36 cellular contexts compared by ENCODE assay signal in the genomic region with DNA sequence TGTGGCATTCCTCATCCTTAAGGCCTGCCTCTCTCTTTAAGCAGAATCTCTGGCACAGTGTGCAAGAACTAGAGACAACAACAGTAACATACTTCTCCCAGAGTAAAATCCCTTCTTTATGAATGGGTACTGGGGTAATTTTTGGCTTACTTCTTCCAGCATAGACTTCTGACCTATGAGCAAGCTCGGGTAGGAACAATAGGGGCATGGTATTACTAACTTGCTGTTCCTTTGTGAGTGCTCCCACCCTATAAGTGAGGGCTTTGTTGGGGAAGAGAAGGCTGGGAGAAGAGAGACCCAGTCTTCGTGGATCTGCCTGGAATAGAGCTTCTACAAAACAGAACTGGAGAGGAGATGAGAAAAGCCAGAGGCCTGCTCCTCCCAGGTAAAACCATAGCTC. TPM values are rescaled to one million over a fixed set of nuclear protein-coding genes. Genes with fewer than 3 reads are reported as not detected.
"Had no signal": no experiment of that assay in that cellular context is flagged by ENCODE, and none has a peak within 500 bp of the region (broad histone marks: within the 10 kb centered on the region; RNA-seq: fewer than 3 reads in every experiment).

No MANE protein-coding gene starts in this region.

- H3K9me3 ChIP-seq: left ventricle myocardium inferior, mucosa of descending colon, pancreas, psoas muscle, right atrium auricular region, right lobe of liver, tibial nerve, uterus had no signal

- DNase-seq: immature natural killer cell; kidney; left colon; left ventricle myocardium inferior; midbrain; mucosa of descending colon; naive thymus-derived CD4-positive, alpha-beta T cell; nucleus accumbens; pancreas; psoas muscle; right lobe of liver; stimulated activated CD4-positive, alpha-beta T cell treated with anti-CD3 and anti-CD28 coated beads, Interleukin-1b, Interleukin-23, amount 100 ng/mL, for 48 hours; stimulated activated CD4-positive, alpha-beta T cell treated with anti-CD3 and anti-CD28 coated beads, Interleukin-2, amount 100 ng/mL, for 48 hours; stimulated activated CD4-positive, alpha-beta T cell treated with anti-CD3 and anti-CD28 coated beads, Interleukin-4, amount 100 ng/mL, for 4 hours; stimulated activated CD8-positive, alpha-beta memory T cell treated with anti-CD3 and anti-CD28 coated beads, Interleukin-4, amount 100 ng/mL, for 48 hours; stimulated activated naive CD4-positive, alpha-beta T cell treated with Interleukin-2 at 50 U/mL for 16 hours; stimulated activated naive CD8-positive, alpha-beta T cell treated with anti-CD3 and anti-CD28 coated beads, Interleukin-15, amount 100 ng/mL, for 72 hours; substantia nigra; uterus had no signal

- H3K36me3 ChIP-seq: left ventricle myocardium inferior, pancreas, right atrium auricular region, right lobe of liver, tibial nerve, uterus had no signal

- H3K4me2 ChIP-seq: smooth muscle cell had no signal

- H3K27me3 ChIP-seq: pancreas, right atrium auricular region, right lobe of liver had no signal

- H3K27ac ChIP-seq: left ventricle myocardium inferior, pancreas, psoas muscle, right atrium auricular region, right lobe of liver, uterus had no signal

- H3K4me3 ChIP-seq: left ventricle myocardium inferior, lung, mucosa of descending colon, pancreas, psoas muscle, right atrium auricular region, right lobe of liver, smooth muscle cell, tibial nerve, uterus had no signal

- FAIRE-seq: islet of Langerhans, kidney, pancreas had no signal

- H3K4me1 ChIP-seq: left ventricle myocardium inferior, pancreas, psoas muscle, right atrium auricular region, uterus had no signal

- ATAC-seq: left colon; mucosa of descending colon; naive thymus-derived CD4-positive, alpha-beta T cell; pancreas; psoas muscle; stimulated activated memory B cell treated with anti-CD40 and anti-IgM and Interleukin-4, amounts not matched to agents 10 μg/mL and 1 μg/mL and 100 μg/mL, for 72 hours; stimulated activated naive CD8-positive, alpha-beta T cell treated with anti-CD3 and anti-CD28 coated beads, Interleukin-15, amount 100 ng/mL, for 72 hours had no signal

RNA-seq across cellular contexts. Expression of gene CLDN2, which starts 30.2 kb away (rescaled TPM):
- total RNA-seq: left ventricle myocardium inferior; lower leg skin; myocyte; naive thymus-derived CD4-positive, alpha-beta T cell; natural killer cell treated with Interleukin-12 subunit alpha and Interleukin-12 subunit beta and Interleukin-15 and Interleukin-18, amount 100 ng/mL, for 72 hours; neural crest cell; osteoblast; posterior vena cava; right atrium auricular region; temporal lobe; ureter had no signal
- polyA plus RNA-seq: immature natural killer cell; naive thymus-derived CD4-positive, alpha-beta T cell had no signal

RNA-seq across cellular contexts. Expression of gene RIPPLY1, which starts 47.2 kb away (rescaled TPM):
- total RNA-seq: left colon; left ventricle myocardium inferior; lower leg skin; lung; mesenteric fat pad; mucosa of descending colon; myocyte; naive thymus-derived CD4-positive, alpha-beta T cell; natural killer cell treated with Interleukin-12 subunit alpha and Interleukin-12 subunit beta and Interleukin-15 and Interleukin-18, amount 100 ng/mL, for 72 hours; neural crest cell; osteoblast; pancreas; renal cortical epithelial cell; right atrium auricular region; skeletal muscle tissue; smooth muscle cell; tibial nerve; ureter; uterus had no signal
- polyA plus RNA-seq: immature natural killer cell, lung, smooth muscle cell had no signal
